Comparison of ENCODE assay signal across 15 cellular contexts in the genomic region with DNA sequence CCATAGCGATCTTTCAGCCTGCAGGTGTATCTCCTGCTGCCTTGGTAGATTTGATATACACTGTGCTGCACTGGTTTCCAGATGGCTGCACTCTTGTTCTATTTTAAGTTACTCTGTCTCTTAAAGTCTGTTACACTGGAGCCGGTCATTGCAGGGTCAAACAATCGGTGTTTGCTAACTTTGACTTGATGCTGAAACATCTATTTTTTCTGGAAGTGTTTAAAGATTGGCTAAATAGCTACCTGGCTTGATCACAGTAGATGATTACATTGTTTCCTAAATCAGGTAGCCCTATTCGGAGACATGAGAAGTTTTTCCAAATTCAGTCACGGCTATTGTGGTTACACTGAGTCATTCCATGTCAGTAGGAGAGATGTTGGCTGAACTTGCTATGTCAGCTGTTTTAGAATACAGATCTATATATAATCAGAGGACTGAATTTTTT.
DNase-seq lines count a peak whose midpoint lies in the region; ATAC-seq and TF ChIP-seq lines count a peak whose summit lies in the region.
"Had no signal": no experiment of that assay in that cellular context is flagged by ENCODE, and none has a peak within 500 bp of the region (broad histone marks: within the 10 kb centered on the region; RNA-seq: fewer than 3 reads in every experiment).

No MANE protein-coding gene starts in this region.

- H3K9ac ChIP-seq in SK-N-SH, result no peak overlapping the region

- H3K9me3 ChIP-seq in SK-N-SH (no peaks in the 10 kb centered on the region), SJCRH30 (replicated peaks) (no peaks in the 10 kb centered on the region)
- H3K9me3 ChIP-seq: ascending aorta, esophagus muscularis mucosa had no signal

- H3F3A ChIP-seq in SK-N-SH (replicated peaks; ENCODE audit: insufficient read depth), result no peaks in the 10 kb centered on the region

- POLR2A ChIA-PET in SK-N-SH (lab: Yijun Ruan, JAX), result no interaction called here

- peaks cover 20% of the 10 kb centered on the region for H3K4me1 Mint-ChIP-seq in glutamatergic neuron (ENCODE audit: low read depth, unreplicated experiment)
- H3K4me1 Mint-ChIP-seq: immature natural killer cell, natural killer cell had no signal

- no peaks in the 10 kb centered on the region for H3K36me3 Mint-ChIP-seq in glutamatergic neuron (ENCODE audit: unreplicated experiment)
- H3K36me3 Mint-ChIP-seq: immature natural killer cell, natural killer cell had no signal

- DNase-seq in SK-N-SH (no peak), SJCRH30 (peak; percentile 15 to 68), glutamatergic neuron (no peak), stromal cell of bone marrow (ENCODE audit: low read depth) (peak; percentile 6), NCI-H1105 treated with DMSO at 0.1 percent for 48 hours (lab: John Stamatoyannopoulos, UW) (no peak)
- no peak for DNase-seq in effector CD8-positive, alpha-beta T cell (lab: John Stamatoyannopoulos, UW)
- DNase-seq: immature natural killer cell, natural killer cell, spleen, trophoblast cell, WERI-Rb-1 had no signal

- H3K9me2 ChIP-seq in SK-N-SH, result no peaks in the 10 kb centered on the region

- H3K4me3 ChIP-seq in SK-N-SH (ENCODE audit: low read depth in 2 of 2, low read length in 1 of 2) (no peak overlapping the region), SJCRH30 (peak overlapping the region; percentile 42)
- H3K4me3 ChIP-seq: ascending aorta, esophagus muscularis mucosa, spleen had no signal

- CTCF ChIA-PET in SK-N-SH (lab: Yijun Ruan, JAX), result interaction anchor here (1.9 kb wide), 1 partner anchor 18 kb away, joined by 5 read pairs; no protein-coding TSS in a partner anchor

- TF ChIP-seq RAD21 in SK-N-SH (IDR thresholded peaks at IDR 0.05; ENCODE audit: low read length), result no peak

- H3K79me2 ChIP-seq in SK-N-SH (ENCODE audit: insufficient read depth), result no peaks in the 10 kb centered on the region

- no peak overlapping the region for H3K27ac ChIP-seq in SK-N-SH (ENCODE audit: low read depth in 2 of 2, low read length in 1 of 2)
- H3K27ac ChIP-seq in SJCRH30, result peak overlapping the region; percentile 65
- H3K27ac ChIP-seq: ascending aorta, esophagus muscularis mucosa, spleen, WERI-Rb-1 had no signal

- no peak overlapping the region for H2AFZ ChIP-seq in SK-N-SH (ENCODE audit: low read depth)

- H3K27me3 ChIP-seq in SK-N-SH (ENCODE audit: insufficient read depth), result no peaks in the 10 kb centered on the region
- no peaks in the 10 kb centered on the region for H3K27me3 ChIP-seq in SJCRH30
- H3K27me3 ChIP-seq: ascending aorta, esophagus muscularis mucosa, spleen had no signal

- no peak overlapping the region for H3K4me3 Mint-ChIP-seq in glutamatergic neuron (ENCODE audit: unreplicated experiment)
- H3K4me3 Mint-ChIP-seq: immature natural killer cell, natural killer cell had no signal

- H3K36me3 ChIP-seq in SK-N-SH (replicated peaks in 1 of 2; ENCODE audit: control insufficient read depth in 1 of 2, insufficient read depth in 2 of 2, low read length in 1 of 2) (no peaks in the 10 kb centered on the region), SJCRH30 (no peaks in the 10 kb centered on the region)
- H3K36me3 ChIP-seq: ascending aorta, esophagus muscularis mucosa, spleen, WERI-Rb-1 had no signal

- 32% methylated on average over 5 of the region's 5 CpGs for WGBS in SK-N-SH (ENCODE audit: low lambda C conversion rate)

- H3K9me3 Mint-ChIP-seq in glutamatergic neuron (ENCODE audit: unreplicated experiment), result no peaks in the 10 kb centered on the region

- H3K4me1 ChIP-seq in SK-N-SH (ENCODE audit: control insufficient read depth in 1 of 2, insufficient read depth in 2 of 2, low read depth in 1 of 2, low read length in 1 of 2), result no peaks in the 10 kb centered on the region; a peak in 1 of 4 replicates
- peaks cover 10% of the 10 kb centered on the region for H3K4me1 ChIP-seq in SJCRH30
- H3K4me1 ChIP-seq: ascending aorta, spleen had no signal

- H3K27ac Mint-ChIP-seq in glutamatergic neuron (ENCODE audit: unreplicated experiment), result peak overlapping the region; percentile 14
- H3K27ac Mint-ChIP-seq: immature natural killer cell, natural killer cell had no signal

- no peaks in the 10 kb centered on the region for H4K20me1 ChIP-seq in SK-N-SH (ENCODE audit: insufficient read depth)

- no peaks in the 10 kb centered on the region for H3K27me3 Mint-ChIP-seq in glutamatergic neuron (ENCODE audit: unreplicated experiment)

- TF ChIP-seq EP300 in SK-N-SH (IDR thresholded peaks at IDR 0.05; ENCODE audit: borderline replicate concordance in 1 of 2, low read depth in 1 of 2, low read length in 1 of 2), result no peak

- TF ChIP-seq CTCF in SK-N-SH (IDR thresholded peaks at IDR 0.05) (no peak), glutamatergic neuron (IDR thresholded peaks at IDR 0.05; ENCODE audit: partially characterized antibody, unreplicated experiment) (no peak)

- ATAC-seq in SK-N-SH treated with all-trans-retinoic acid at 6 μM for 48 hours (peak; percentile 80), GM21526 (IDR thresholded peaks at IDR 0.05; ENCODE audit: low FRiP score, unreplicated experiment) (no peak)
- ATAC-seq: natural killer cell had no signal

- H3K4me2 ChIP-seq in SK-N-SH, result no peak overlapping the region

TF ChIP-seq in SK-N-SH treated with all-trans-retinoic acid at 6 μM for 48 hours, 23 proteins besides CTCF, POLR2A, EP300 and RAD21 (continues in another document):
- TF ChIP-seq ZFP3 (CRISPR knock-in tag; IDR thresholded peaks at IDR 0.05) (no peak), OSR1 (CRISPR knock-in tag; IDR thresholded peaks at IDR 0.05) (no peak)
- TF ChIP-seq, protein P1, sequence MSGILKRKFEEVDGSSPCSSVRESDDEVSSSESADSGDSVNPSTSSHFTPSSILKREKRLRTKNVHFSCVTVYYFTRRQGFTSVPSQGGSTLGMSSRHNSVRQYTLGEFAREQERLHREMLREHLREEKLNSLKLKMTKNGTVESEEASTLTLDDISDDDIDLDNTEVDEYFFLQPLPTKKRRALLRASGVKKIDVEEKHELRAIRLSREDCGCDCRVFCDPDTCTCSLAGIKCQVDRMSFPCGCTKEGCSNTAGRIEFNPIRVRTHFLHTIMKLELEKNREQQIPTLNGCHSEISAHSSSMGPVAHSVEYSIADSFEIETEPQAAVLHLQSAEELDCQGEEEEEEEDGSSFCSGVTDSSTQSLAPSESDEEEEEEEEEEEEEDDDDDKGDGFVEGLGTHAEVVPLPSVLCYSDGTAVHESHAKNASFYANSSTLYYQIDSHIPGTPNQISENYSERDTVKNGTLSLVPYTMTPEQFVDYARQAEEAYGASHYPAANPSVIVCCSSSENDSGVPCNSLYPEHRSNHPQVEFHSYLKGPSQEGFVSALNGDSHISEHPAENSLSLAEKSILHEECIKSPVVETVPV (CRISPR knock-in tag; IDR thresholded peaks at IDR 0.05), result no peak

TF ChIP-seq in SK-N-SH, 30 proteins besides CTCF, POLR2A, EP300 and RAD21 (continues in another document):
- TF ChIP-seq CHD2 (IDR thresholded peaks at IDR 0.05; ENCODE audit: low read length, partially characterized antibody) (no peak), ELF1 (IDR thresholded peaks at IDR 0.05) (no peak), RXRA (IDR thresholded peaks at IDR 0.05; ENCODE audit: borderline replicate concordance, low read depth) (no peak), MXI1 (IDR thresholded peaks at IDR 0.05; ENCODE audit: low read depth, low read length) (no peak), SMC3 (IDR thresholded peaks at IDR 0.05; ENCODE audit: low read depth, low read length) (no peak), TEAD4 (IDR thresholded peaks at IDR 0.05; ENCODE audit: borderline replicate concordance, insufficient read depth) (no peak), TAF1 (IDR thresholded peaks at IDR 0.05; ENCODE audit: borderline replicate concordance, low read depth, low read length) (no peak), POLR2AphosphoS5 (IDR thresholded peaks at IDR 0.05; ENCODE audit: low read depth, low read length) (no peak), FOSL2 (IDR thresholded peaks at IDR 0.05; ENCODE audit: borderline replicate concordance, low read depth) (no peak)
- TF ChIP-seq, protein P2, sequence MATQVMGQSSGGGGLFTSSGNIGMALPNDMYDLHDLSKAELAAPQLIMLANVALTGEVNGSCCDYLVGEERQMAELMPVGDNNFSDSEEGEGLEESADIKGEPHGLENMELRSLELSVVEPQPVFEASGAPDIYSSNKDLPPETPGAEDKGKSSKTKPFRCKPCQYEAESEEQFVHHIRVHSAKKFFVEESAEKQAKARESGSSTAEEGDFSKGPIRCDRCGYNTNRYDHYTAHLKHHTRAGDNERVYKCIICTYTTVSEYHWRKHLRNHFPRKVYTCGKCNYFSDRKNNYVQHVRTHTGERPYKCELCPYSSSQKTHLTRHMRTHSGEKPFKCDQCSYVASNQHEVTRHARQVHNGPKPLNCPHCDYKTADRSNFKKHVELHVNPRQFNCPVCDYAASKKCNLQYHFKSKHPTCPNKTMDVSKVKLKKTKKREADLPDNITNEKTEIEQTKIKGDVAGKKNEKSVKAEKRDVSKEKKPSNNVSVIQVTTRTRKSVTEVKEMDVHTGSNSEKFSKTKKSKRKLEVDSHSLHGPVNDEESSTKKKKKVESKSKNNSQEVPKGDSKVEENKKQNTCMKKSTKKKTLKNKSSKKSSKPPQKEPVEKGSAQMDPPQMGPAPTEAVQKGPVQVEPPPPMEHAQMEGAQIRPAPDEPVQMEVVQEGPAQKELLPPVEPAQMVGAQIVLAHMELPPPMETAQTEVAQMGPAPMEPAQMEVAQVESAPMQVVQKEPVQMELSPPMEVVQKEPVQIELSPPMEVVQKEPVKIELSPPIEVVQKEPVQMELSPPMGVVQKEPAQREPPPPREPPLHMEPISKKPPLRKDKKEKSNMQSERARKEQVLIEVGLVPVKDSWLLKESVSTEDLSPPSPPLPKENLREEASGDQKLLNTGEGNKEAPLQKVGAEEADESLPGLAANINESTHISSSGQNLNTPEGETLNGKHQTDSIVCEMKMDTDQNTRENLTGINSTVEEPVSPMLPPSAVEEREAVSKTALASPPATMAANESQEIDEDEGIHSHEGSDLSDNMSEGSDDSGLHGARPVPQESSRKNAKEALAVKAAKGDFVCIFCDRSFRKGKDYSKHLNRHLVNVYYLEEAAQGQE (IDR thresholded peaks at IDR 0.05; ENCODE audit: low read depth, low read length), result no peak
- TF ChIP-seq, protein P3, sequence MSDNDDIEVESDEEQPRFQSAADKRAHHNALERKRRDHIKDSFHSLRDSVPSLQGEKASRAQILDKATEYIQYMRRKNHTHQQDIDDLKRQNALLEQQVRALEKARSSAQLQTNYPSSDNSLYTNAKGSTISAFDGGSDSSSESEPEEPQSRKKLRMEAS (IDR thresholded peaks at IDR 0.05; ENCODE audit: low read depth), result no peak
- TF ChIP-seq, protein P4, sequence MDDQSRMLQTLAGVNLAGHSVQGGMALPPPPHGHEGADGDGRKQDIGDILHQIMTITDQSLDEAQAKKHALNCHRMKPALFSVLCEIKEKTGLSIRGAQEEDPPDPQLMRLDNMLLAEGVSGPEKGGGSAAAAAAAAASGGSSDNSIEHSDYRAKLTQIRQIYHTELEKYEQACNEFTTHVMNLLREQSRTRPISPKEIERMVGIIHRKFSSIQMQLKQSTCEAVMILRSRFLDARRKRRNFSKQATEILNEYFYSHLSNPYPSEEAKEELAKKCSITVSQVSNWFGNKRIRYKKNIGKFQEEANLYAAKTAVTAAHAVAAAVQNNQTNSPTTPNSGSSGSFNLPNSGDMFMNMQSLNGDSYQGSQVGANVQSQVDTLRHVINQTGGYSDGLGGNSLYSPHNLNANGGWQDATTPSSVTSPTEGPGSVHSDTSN (IDR thresholded peaks at IDR 0.05), result no peak

Comparison
In these comparisons a context has a peak if more than half of its experiments do, and no peak if none do; other contexts are left out.
1. DNase-seq: peak in SJCRH30 (2 of 2) and stromal cell of bone marrow (single experiment); none in SK-N-SH (single experiment), glutamatergic neuron (single experiment), NCI-H1105 treated with DMSO at 0.1 percent for 48 hours (single experiment) and effector CD8-positive, alpha-beta T cell (single experiment).